In the genomic region with DNA sequence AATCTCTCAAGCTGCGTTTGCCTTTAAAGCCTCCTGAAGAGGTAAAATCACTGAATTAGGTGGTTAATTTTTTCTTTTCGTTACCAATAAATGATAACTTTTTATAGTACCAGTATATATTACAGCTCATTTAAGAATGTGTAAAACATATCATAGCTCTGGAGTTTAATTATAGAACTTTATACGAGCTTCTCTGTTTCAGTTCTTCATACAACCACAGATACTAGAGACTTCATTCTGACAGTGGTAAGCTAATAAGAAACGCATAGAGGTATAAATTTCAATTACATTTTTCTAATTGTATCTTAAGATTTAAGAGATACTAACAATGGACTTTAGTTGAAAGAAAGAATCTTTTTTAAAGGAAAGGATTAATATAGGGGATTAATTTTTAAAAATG, we compare ENCODE assay signal across 1 cellular context.
TF ChIP-seq lines count a peak whose summit lies in the region.

No MANE protein-coding gene starts in this region.

TF ChIP-seq in GM12878, 131 proteins besides CTCF, POLR2A, EP300 and RAD21 (continued from another document):
- TF ChIP-seq HDGF (IDR thresholded peaks at IDR 0.05), result no peak
- no peak for TF ChIP-seq SMAD5 (IDR thresholded peaks at IDR 0.05; ENCODE audit: low read depth)
- TF ChIP-seq MTA2 (IDR thresholded peaks at IDR 0.05; ENCODE audit: low read depth), result peak; percentile 45; the same call in 1 of the 2 replicates
- TF ChIP-seq MTA3 (IDR thresholded peaks at IDR 0.05; ENCODE audit: borderline replicate concordance, low read length), result no peak
- TF ChIP-seq RUNX3 (IDR thresholded peaks at IDR 0.05; ENCODE audit: low read length), result peak; percentile 46; the same call in 1 of the 2 replicates
- TF ChIP-seq SUZ12 (IDR thresholded peaks at IDR 0.05; ENCODE audit: unreplicated experiment), result no peak
- TF ChIP-seq SP1 (IDR thresholded peaks at IDR 0.05; ENCODE audit: low read depth, low read length), result no peak
- peak; percentile 47; the same call in 1 of the 2 replicates for TF ChIP-seq MEF2A (IDR thresholded peaks at IDR 0.05; ENCODE audit: insufficient read depth, low read depth, low read length)
- no peak for TF ChIP-seq ZNF622 (IDR thresholded peaks at IDR 0.05)
- TF ChIP-seq ZNF24 (IDR thresholded peaks at IDR 0.05), result peak; percentile 18; the same call in 1 of the 2 replicates
- no peak for TF ChIP-seq CHD1 (IDR thresholded peaks at IDR 0.05; ENCODE audit: low read depth, low read length)
- no peak for TF ChIP-seq MYB (IDR thresholded peaks at IDR 0.05; ENCODE audit: borderline replicate concordance, low read depth, low read length)
- TF ChIP-seq NBN (IDR thresholded peaks at IDR 0.05), result no peak
- TF ChIP-seq NR2C1 (IDR thresholded peaks at IDR 0.05), result no peak
- TF ChIP-seq RBBP5 (conservative IDR thresholded peaks at IDR 0.05), result no peak
- TF ChIP-seq ATF2 (IDR thresholded peaks at IDR 0.05; ENCODE audit: low read length), result 0 out of 2 replicates have a peak, but pooled peaks have one; percentile 11
- no peak for TF ChIP-seq PAX5 (IDR thresholded peaks at IDR 0.05; ENCODE audit: borderline replicate concordance, low read depth, low read length)
